8 cellular contexts compared by ENCODE assay signal in genomic region chr20:53828673-53829085, GRCh38.
DNase-seq lines count a peak whose midpoint lies in the region; ATAC-seq, FAIRE-seq and TF ChIP-seq lines count a peak whose summit lies in the region.

No MANE protein-coding gene starts in this region.

- BruUV-seq in K562 (replicated peaks; lab: Mats Ljungman, UMichigan): no TSS peak

- no peaks in the 10 kb centered on the region for H3K9me1 ChIP-seq in K562 (ENCODE audit: control insufficient read depth, insufficient read depth, low read length)

- FAIRE-seq in K562 (lab: Jason Lieb, UNC): peak; percentile 11

- no peaks in the 10 kb centered on the region for H3K9me3 ChIP-seq in K562 (replicated peaks; ENCODE audit: control insufficient read depth, insufficient read depth, low read depth, low read length)

- H3K9ac ChIP-seq in K562 (ENCODE audit: insufficient read depth in 1 of 2, low read depth in 2 of 2, low read length in 2 of 2): peak overlapping the region in 1 of 2 experiments; percentile 70; a peak in 2 of 4 replicates

- TF ChIP-seq CTCF in K562 (IDR thresholded peaks at IDR 0.05 in 2 of 3, conservative IDR thresholded peaks at IDR 0.05 in 1 of 3; ENCODE audit: insufficient read depth in 2 of 3, low read depth in 1 of 3, low read length in 3 of 3): peak in 1 of 3 experiments; percentile 18; a peak in 1 of 6 replicates

- peaks cover 3% of the 10 kb centered on the region for H3K9me3 Mint-ChIP-seq in stimulated activated effector memory CD8-positive, alpha-beta T cell treated with anti-CD3 and anti-CD28 coated beads, Interleukin-12 subunit alpha, Interleukin-12 subunit beta, amount 100 ng/mL, for 72 hours

- intact Hi-C loops in K562 (cut with micrococcal nuclease): no loop called here

- TF ChIP-seq POLR2A in K562 (conservative IDR thresholded peaks at IDR 0.05): no peak

- ATAC-seq in K562 (peak; percentile 74), GM19324 (IDR thresholded peaks at IDR 0.05; ENCODE audit: low FRiP score, unreplicated experiment) (no peak)
- ATAC-seq in stimulated activated effector memory CD8-positive, alpha-beta T cell treated with anti-CD3 and anti-CD28 coated beads, Interleukin-12 subunit alpha, Interleukin-12 subunit beta, amount 100 ng/mL, for 72 hours: no peak
- no peak for ATAC-seq in activated CD4-positive, CD25-positive, alpha-beta regulatory T cell treated with anti-CD3 and anti-CD28 coated beads, Interleukin-2, amount 50 U/mL, for 24 hours

- H4K20me1 ChIP-seq in K562 (replicated peaks; ENCODE audit: control insufficient read depth, insufficient read depth, low read length): no peaks in the 10 kb centered on the region

- H3K36me3 ChIP-seq in K562 (ENCODE audit: control insufficient read depth, insufficient read depth, low read length): no peaks in the 10 kb centered on the region

- 1% methylated on average over 5 of the region's 5 CpGs for WGBS in K562 (ENCODE audit: insufficient coverage, low coverage, missing lambda C conversion rate)

- no peaks in the 10 kb centered on the region for H3K27me3 ChIP-seq in K562 (ENCODE audit: control insufficient read depth in 2 of 2, insufficient read depth in 2 of 2, low read length in 2 of 2)

- peak overlapping the region; percentile 71 for H3K4me2 ChIP-seq in K562 (ENCODE audit: insufficient read depth, low read length)

- peaks cover 0 to 20% of the 10 kb centered on the region in 2 experiments; a peak in 2 of 5 replicates for H3K4me1 ChIP-seq in K562 (replicated peaks in 1 of 2; ENCODE audit: control insufficient read depth in 2 of 2, insufficient read depth in 2 of 2, low read length in 2 of 2)

- H3K27ac Mint-ChIP-seq in stimulated activated effector memory CD8-positive, alpha-beta T cell treated with anti-CD3 and anti-CD28 coated beads, Interleukin-12 subunit alpha, Interleukin-12 subunit beta, amount 100 ng/mL, for 72 hours: peak overlapping the region; percentile 96

- peak in 1 of 2 experiments; percentile 41; a peak in 2 of 4 replicates for TF ChIP-seq RAD21 in K562 (CRISPR knock-in tag; conservative IDR thresholded peaks at IDR 0.05 in 1 of 2, IDR thresholded peaks at IDR 0.05 in 1 of 2)

- H3K4me3 ChIP-seq in K562: peak overlapping the region; percentile 4; the same call in 1 of the 2 replicates

- H3K27ac ChIP-seq in K562 (ENCODE audit: extremely low read depth, low read depth, low read length): peak overlapping the region; percentile 79

- H3K79me2 ChIP-seq in K562 (ENCODE audit: control insufficient read depth, insufficient read depth, low read length): no peaks in the 10 kb centered on the region

- DNase-seq in ELR (ENCODE audit: low read depth) (peak; percentile 97), NCI-H2171 (lab: John Stamatoyannopoulos, UW) (peak; percentile 42), K562 (ENCODE audit: extremely low read depth in 1 of 4, low spot score in 3 of 4) (peak; percentile 23 to 58 (median 47)), islet precursor cell (peak; percentile 83), Kasumi-1 (lab: John Stamatoyannopoulos, UW) (no peak)
- DNase-seq in stimulated activated effector memory CD8-positive, alpha-beta T cell treated with anti-CD3 and anti-CD28 coated beads, Interleukin-12 subunit alpha, Interleukin-12 subunit beta, amount 100 ng/mL, for 72 hours (ENCODE audit: low spot score in 2 of 2): no peak

- CTCF ChIA-PET in K562 (lab: Yijun Ruan, JAX; ENCODE audit: low intra/inter-chr PET ratio): no interaction called here

- POLR2A ChIA-PET in K562 (lab: Yijun Ruan, JAX): interaction anchor here (0.6 to 0.7 kb wide), 2 partner anchors 230 to 327 kb away, joined by 3 read pairs; no protein-coding TSS in a partner anchor

- peak overlapping the region; percentile 97 for H2AFZ ChIP-seq in K562 (ENCODE audit: low read depth, low read length)

- peak overlapping the region; percentile 68 for H3K4me3 Mint-ChIP-seq in stimulated activated effector memory CD8-positive, alpha-beta T cell treated with anti-CD3 and anti-CD28 coated beads, Interleukin-12 subunit alpha, Interleukin-12 subunit beta, amount 100 ng/mL, for 72 hours

- peaks cover 28% of the 10 kb centered on the region for H3K4me1 Mint-ChIP-seq in stimulated activated effector memory CD8-positive, alpha-beta T cell treated with anti-CD3 and anti-CD28 coated beads, Interleukin-12 subunit alpha, Interleukin-12 subunit beta, amount 100 ng/mL, for 72 hours

- peak; percentile 2; the same call in 1 of the 2 replicates for TF ChIP-seq EP300 in K562 (IDR thresholded peaks at IDR 0.05; ENCODE audit: low read length)

- H3K36me3 Mint-ChIP-seq in stimulated activated effector memory CD8-positive, alpha-beta T cell treated with anti-CD3 and anti-CD28 coated beads, Interleukin-12 subunit alpha, Interleukin-12 subunit beta, amount 100 ng/mL, for 72 hours: no peaks in the 10 kb centered on the region

- in situ Hi-C loops in K562 (cut with MboI): no loop called here

TF ChIP-seq in K562, 482 proteins besides CTCF, POLR2A, EP300 and RAD21 (continues in another document):
- TF ChIP-seq BACH1 (tag; IDR thresholded peaks at IDR 0.05) (0 out of 2 replicates have a peak, but pooled peaks have one; percentile 22), JUND (IDR thresholded peaks at IDR 0.05; ENCODE audit: borderline replicate concordance, low read depth, low read length) (0 out of 2 replicates have a peak, but pooled peaks have one; percentile 10), JUND (tag; IDR thresholded peaks at IDR 0.05; ENCODE audit: borderline replicate concordance, low read depth, low read length) (no peak), SRSF9 (IDR thresholded peaks at IDR 0.05; ENCODE audit: borderline replicate concordance, low read depth, low read length) (no peak), KLF13 (tag; IDR thresholded peaks at IDR 0.05; ENCODE audit: borderline replicate concordance, low read depth) (no peak), FOXK2 (conservative IDR thresholded peaks at IDR 0.05 in 1 of 2, IDR thresholded peaks at IDR 0.05 in 1 of 2; ENCODE audit: low read depth in 2 of 2) (peak in 1 of 2 experiments; percentile 21; a peak in 1 of 4 replicates), MTA1 (IDR thresholded peaks at IDR 0.05; ENCODE audit: borderline replicate concordance) (0 out of 2 replicates have a peak, but pooled peaks have one; percentile 36), BRD4 (IDR thresholded peaks at IDR 0.05) (0 out of 2 replicates have a peak, but pooled peaks have one; percentile 4), EGR1 (conservative IDR thresholded peaks at IDR 0.05) (peak; percentile 84)
- TF ChIP-seq, protein P1, sequence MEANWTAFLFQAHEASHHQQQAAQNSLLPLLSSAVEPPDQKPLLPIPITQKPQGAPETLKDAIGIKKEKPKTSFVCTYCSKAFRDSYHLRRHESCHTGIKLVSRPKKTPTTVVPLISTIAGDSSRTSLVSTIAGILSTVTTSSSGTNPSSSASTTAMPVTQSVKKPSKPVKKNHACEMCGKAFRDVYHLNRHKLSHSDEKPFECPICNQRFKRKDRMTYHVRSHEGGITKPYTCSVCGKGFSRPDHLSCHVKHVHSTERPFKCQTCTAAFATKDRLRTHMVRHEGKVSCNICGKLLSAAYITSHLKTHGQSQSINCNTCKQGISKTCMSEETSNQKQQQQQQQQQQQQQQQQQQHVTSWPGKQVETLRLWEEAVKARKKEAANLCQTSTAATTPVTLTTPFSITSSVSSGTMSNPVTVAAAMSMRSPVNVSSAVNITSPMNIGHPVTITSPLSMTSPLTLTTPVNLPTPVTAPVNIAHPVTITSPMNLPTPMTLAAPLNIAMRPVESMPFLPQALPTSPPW (CRISPR knock-in tag; IDR thresholded peaks at IDR 0.05): peak; percentile 21; the same call in 1 of the 2 replicates

Comparison
In these comparisons a context has a peak if more than half of its experiments do, and no peak if none do; other contexts are left out.
1. DNase-seq: peak in ELR (single experiment), NCI-H2171 (single experiment), K562 (4 of 4) and islet precursor cell (single experiment); none in stimulated activated effector memory CD8-positive, alpha-beta T cell treated with anti-CD3 and anti-CD28 coated beads, Interleukin-12 subunit alpha, Interleukin-12 subunit beta, amount 100 ng/mL, for 72 hours (0 of 2) and Kasumi-1 (0 of 2).